Comparison of ENCODE assay signal across 19 cellular contexts in genomic region chr15:45001180-45001579, GRCh38. TPM values are rescaled to one million over a fixed set of nuclear protein-coding genes. Genes with fewer than 3 reads are reported as not detected.
"Had no signal": no experiment of that assay in that cellular context is flagged by ENCODE, and none has a peak within 500 bp of the region (broad histone marks: within the 10 kb centered on the region; RNA-seq: fewer than 3 reads in every experiment).

No MANE protein-coding gene starts in this region.

RNA-seq across cellular contexts. Expression of gene TERB2, which starts 44.7 kb away (rescaled TPM):
- total RNA-seq: activated naive CD4-positive, alpha-beta T cell treated with anti-CD3 and anti-CD28 coated beads for 36 hours; activated naive CD4-positive, alpha-beta T cell treated with anti-CD3 and anti-CD28 coated beads, Interleukin-2, amount 50 U/mL, for 72 hours; activated naive CD8-positive, alpha-beta T cell treated with anti-CD3 and anti-CD28 coated beads for 36 hours; activated naive CD8-positive, alpha-beta T cell treated with anti-CD3 and anti-CD28 coated beads, Interleukin-2, amount 10 ng/mL, durations not matched to agents 7 days and 5 days; activated T-cell treated with anti-CD3 and anti-CD28 coated beads, Interleukin-2, amount 50 U/mL, for 4 hours; activated T-cell treated with anti-CD3 and anti-CD28 coated beads, Interleukin-2, amount 50 U/mL, for 72 hours; activated T-helper 1 cell treated with anti-CD3 and anti-CD28 coated beads, Interleukin-12 subunit alpha, Interleukin-12 subunit beta, Interleukin-2, Interleukin-4 antibody, amounts not matched to agents 30 ng/mL and 10 ng/mL and 1 ng/mL, durations not matched to agents 14 hours and 24 hours and 36 hours; activated T-helper 17 cell treated with anti-CD3 and anti-CD28 coated beads, Interleukin-2, amount 50 U/mL, for 72 hours; activated T-helper 2 cell treated with anti-CD3 and anti-CD28 coated beads, Interferon-gamma antibody, Interleukin-2, Interleukin-4, amounts not matched to agents 10 μg/mL and 5 μg/mL and 100 μg/mL, durations not matched to agents 14 hours and 24 hours and 36 hours; adrenal gland; aorta; ascending aorta; astrocyte; body of pancreas; breast epithelium; cardiac muscle cell; cardiac septum; cerebellum had no signal
- polyA plus RNA-seq: adipose tissue, adrenal gland, aorta, cardiac muscle cell had no signal
